Comparison of ENCODE assay signal across 18 cellular contexts in genomic region chr17:30761058-30761457, GRCh38.
"Had no signal": no experiment of that assay in that cellular context is flagged by ENCODE, and none has a peak within 500 bp of the region (broad histone marks: within the 10 kb centered on the region; RNA-seq: fewer than 3 reads in every experiment).

No MANE protein-coding gene starts in this region.

- ATAC-seq: activated CD4-positive, CD25-positive, alpha-beta regulatory T cell treated with anti-CD3 and anti-CD28 coated beads, Interleukin-2, amount 50 U/mL, for 24 hours; gastroesophageal sphincter; naive thymus-derived CD8-positive, alpha-beta T cell; upper lobe of right lung had no signal

- H3K27ac Mint-ChIP-seq: neural progenitor cell; stimulated activated naive CD8-positive, alpha-beta T cell treated with anti-CD3 and anti-CD28 coated beads, Interleukin-15, Interleukin-2, amounts not matched to agents 100 ng/mL and 50 ng/mL, for 24 hours; T-helper 2 cell treated with Interferon-gamma antibody and Interleukin-4, amounts not matched to agents 5 μg/mL and 100 μg/mL, for 36 hours had no signal

- DNase-seq: activated CD4-positive, alpha-beta T cell treated with anti-CD3 and anti-CD28 coated beads, Interleukin-2, amount 50 U/mL, for 4 hours; activated gamma-delta T cell; activated naive CD4-positive, alpha-beta T cell treated with anti-CD3 and anti-CD28 coated beads, Interleukin-2, amount 50 U/mL, for 16 hours; head of caudate nucleus; hypothalamus; left ventricle myocardium inferior; naive thymus-derived CD8-positive, alpha-beta T cell; stimulated activated CD4-positive, alpha-beta T cell treated with anti-CD3 and anti-CD28 coated beads, Interleukin-4, amount 100 ng/mL, for 4 hours; substantia nigra; thyroid gland; upper lobe of right lung had no signal

- H3K4me2 ChIP-seq: neural progenitor cell had no signal

- H3K4me3 ChIP-seq: gastroesophageal sphincter, left ventricle myocardium inferior, neural progenitor cell, thyroid gland, upper lobe of right lung had no signal

- H3K27me3 Mint-ChIP-seq: naive thymus-derived CD8-positive, alpha-beta T cell; stimulated activated naive CD8-positive, alpha-beta T cell treated with anti-CD3 and anti-CD28 coated beads, Interleukin-15, Interleukin-2, amounts not matched to agents 100 ng/mL and 50 ng/mL, for 24 hours had no signal

- H3K9me3 Mint-ChIP-seq: naive thymus-derived CD8-positive, alpha-beta T cell; neural progenitor cell; stimulated activated naive CD8-positive, alpha-beta T cell treated with anti-CD3 and anti-CD28 coated beads, Interleukin-15, Interleukin-2, amounts not matched to agents 100 ng/mL and 50 ng/mL, for 24 hours; T-helper 2 cell treated with Interferon-gamma antibody and Interleukin-4, amounts not matched to agents 5 μg/mL and 100 μg/mL, for 36 hours had no signal

- H3K9me3 ChIP-seq: gastroesophageal sphincter, left ventricle myocardium inferior, thyroid gland, upper lobe of right lung had no signal

- H3K27ac ChIP-seq: epithelial cell of prostate, gastroesophageal sphincter, left ventricle myocardium inferior, neural progenitor cell, thyroid gland, upper lobe of right lung, VCaP had no signal

- H3K4me1 Mint-ChIP-seq: neural progenitor cell had no signal

- H3K4me1 ChIP-seq: gastroesophageal sphincter, left ventricle myocardium inferior, neural progenitor cell, thyroid gland, upper lobe of right lung had no signal

- H3K4me3 Mint-ChIP-seq: naive thymus-derived CD8-positive, alpha-beta T cell; neural progenitor cell; stimulated activated naive CD8-positive, alpha-beta T cell treated with anti-CD3 and anti-CD28 coated beads, Interleukin-15, Interleukin-2, amounts not matched to agents 100 ng/mL and 50 ng/mL, for 24 hours; T-helper 2 cell treated with Interferon-gamma antibody and Interleukin-4, amounts not matched to agents 5 μg/mL and 100 μg/mL, for 36 hours had no signal

- H3K9ac ChIP-seq: neural progenitor cell had no signal

- H2AFZ ChIP-seq: neural progenitor cell had no signal

- H3K27me3 ChIP-seq: gastroesophageal sphincter, neural progenitor cell, thyroid gland, upper lobe of right lung had no signal
